Comparison of ENCODE assay signal across 14 cellular contexts in the genomic region with DNA sequence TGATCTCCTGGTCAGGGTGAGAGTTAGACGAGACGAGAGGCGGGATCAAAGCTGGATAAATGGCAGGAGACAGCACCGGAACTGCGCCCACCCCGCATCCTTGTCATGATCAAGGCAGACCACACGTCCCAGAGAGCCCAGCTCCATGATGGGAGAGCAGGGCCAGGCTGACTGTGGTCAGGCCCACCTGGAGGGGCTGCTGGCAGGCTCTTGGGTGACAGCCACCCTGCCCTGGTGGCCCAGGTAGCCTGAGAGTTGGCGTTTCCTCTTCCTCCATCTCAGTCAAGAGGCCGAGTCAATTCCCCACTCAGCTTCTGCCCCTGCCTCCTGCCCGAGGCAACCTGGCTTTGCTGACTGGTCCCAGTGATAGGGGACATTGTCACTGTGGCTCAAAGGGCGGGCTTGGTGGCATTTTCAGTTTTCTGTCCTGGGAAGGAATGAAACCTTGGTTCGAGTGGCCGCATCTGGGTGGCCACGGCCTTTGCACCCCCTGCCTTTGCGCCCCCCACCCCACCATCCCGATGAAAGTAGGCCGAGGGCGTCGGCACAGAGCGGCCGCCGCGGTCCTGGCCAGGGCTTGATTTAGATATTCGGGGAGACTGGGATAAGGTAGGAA.
A peak's percentile ranks its signal among the peaks of the same experiment; 100 is the strongest.
DNase-seq lines count a peak whose midpoint lies in the region; ATAC-seq and TF ChIP-seq lines count a peak whose summit lies in the region.
"Had no signal": no experiment of that assay in that cellular context is flagged by ENCODE, and none has a peak within 500 bp of the region (broad histone marks: within the 10 kb centered on the region; RNA-seq: fewer than 3 reads in every experiment).

No MANE protein-coding gene starts in this region.

- CTCF ChIA-PET in AG04450 (lab: Charles Lee), result interaction anchor here (1.0 to 3.1 kb wide), 2 partner anchors 83 to 95 kb away, joined by 3 to 29 read pairs; no protein-coding TSS in a partner anchor

- in situ Hi-C loops in brain microvascular endothelial cell (cut with HindIII; ENCODE audit: low pct_ligation_motif_present, low sequenced_read_pairs), result no loop called here

- no peak for ATAC-seq in left ventricle myocardium superior
- ATAC-seq in psoas muscle, result no peak
- ATAC-seq in activated naive CD8-positive, alpha-beta T cell treated with anti-CD3 and anti-CD28 coated beads, Interleukin-2, amount 50 U/mL, for 24 hours, result no peak
- ATAC-seq: natural killer cell had no signal

- H3K27me3 Mint-ChIP-seq in activated naive CD8-positive, alpha-beta T cell treated with anti-CD3 and anti-CD28 coated beads, Interleukin-2, amount 50 U/mL, for 24 hours, result no peaks in the 10 kb centered on the region

- TF ChIP-seq CTCF in AG04450 (IDR thresholded peaks at IDR 0.05; ENCODE audit: low read depth, low read length), result no peak
- no peak for TF ChIP-seq CTCF in brain microvascular endothelial cell (IDR thresholded peaks at IDR 0.05; ENCODE audit: low read depth, low read length, missing control alignments)
- no peak for TF ChIP-seq CTCF in psoas muscle (IDR thresholded peaks at IDR 0.05)

- no peaks in the 10 kb centered on the region for H3K4me1 Mint-ChIP-seq in activated naive CD8-positive, alpha-beta T cell treated with anti-CD3 and anti-CD28 coated beads, Interleukin-2, amount 50 U/mL, for 24 hours

- intact Hi-C loops in left ventricle myocardium superior (cut with micrococcal nuclease), result no loop called here
- intact Hi-C loops in psoas muscle (cut with DNase I), result loop anchor here (1.0 to 2.0 kb wide), 2 partner anchors 15 to 18 kb away; no protein-coding TSS in a partner anchor

- POLR2A ChIA-PET in AG04450 (lab: Yijun Ruan, JAX), result interaction anchor here (1.2 kb wide), 1 partner anchor 83 kb away, joined by 4 read pairs; no protein-coding TSS in a partner anchor

- 28 to 47% (median 29%) methylated on average over 24 of the region's 24 CpGs for WGBS in psoas muscle, 3 donors

- H3K9me3 ChIP-seq in AG04450 (ENCODE audit: control insufficient read depth, insufficient read depth, low read length), result peaks cover 5% of the 10 kb centered on the region; the same call in 1 of the 2 replicates
- no peaks in the 10 kb centered on the region for H3K9me3 ChIP-seq in psoas muscle

- H3K4me3 Mint-ChIP-seq in activated naive CD8-positive, alpha-beta T cell treated with anti-CD3 and anti-CD28 coated beads, Interleukin-2, amount 50 U/mL, for 24 hours, result no peak overlapping the region
- H3K4me3 Mint-ChIP-seq: natural killer cell had no signal

- H3K27ac ChIP-seq in AG04450 (ENCODE audit: low read depth, low read length) (peak overlapping the region; percentile 94), brain microvascular endothelial cell (peak overlapping the region; percentile 92), psoas muscle (peak overlapping the region; percentile 98)
- H3K27ac ChIP-seq: cardiac muscle cell, KMS-11 had no signal

- H3K27me3 ChIP-seq in AG04450 (ENCODE audit: control insufficient read depth, insufficient read depth, low read length), result no peaks in the 10 kb centered on the region
- no peaks in the 10 kb centered on the region for H3K27me3 ChIP-seq in brain microvascular endothelial cell (replicated peaks)
- H3K27me3 ChIP-seq in psoas muscle (ENCODE audit: insufficient read depth in 3 of 3, low read length in 2 of 3), result no peaks in the 10 kb centered on the region
- H3K27me3 ChIP-seq: cardiac muscle cell had no signal

- no peak for DNase-seq in AG04450 (ENCODE audit: low read depth, low spot score)
- DNase-seq in brain microvascular endothelial cell, result no peak
- DNase-seq in left ventricle myocardium superior, result peak; percentile 35
- DNase-seq in psoas muscle, result peak; percentile 22 to 54
- no peak for DNase-seq in HPDE6-E6E7 (ENCODE audit: extremely low spot score)
- DNase-seq in activated naive CD8-positive, alpha-beta T cell treated with anti-CD3 and anti-CD28 coated beads, Interleukin-2, amount 50 U/mL, for 24 hours, result no peak
- no peak for DNase-seq in AG20443 (ENCODE audit: low spot score)
- DNase-seq in A172 (ENCODE audit: low spot score), result no peak
- DNase-seq: AML-193, GDM1, natural killer cell, NCI-H2227 treated with DMSO at 0.1 percent for 48 hours had no signal

- H3K4me3 ChIP-seq in AG04450 (ENCODE audit: low read depth, low read length), result no peak overlapping the region
- H3K4me3 ChIP-seq in brain microvascular endothelial cell (ENCODE audit: low read depth, low read length), result no peak overlapping the region
- H3K4me3 ChIP-seq in psoas muscle, result peak overlapping the region; percentile 48
- H3K4me3 ChIP-seq: cardiac muscle cell had no signal

- no peaks in the 10 kb centered on the region for H3K36me3 Mint-ChIP-seq in activated naive CD8-positive, alpha-beta T cell treated with anti-CD3 and anti-CD28 coated beads, Interleukin-2, amount 50 U/mL, for 24 hours (ENCODE audit: low read depth)
- H3K36me3 Mint-ChIP-seq: natural killer cell had no signal

- peaks cover 50% of the 10 kb centered on the region for H3K36me3 ChIP-seq in brain microvascular endothelial cell (replicated peaks)
- H3K36me3 ChIP-seq in psoas muscle (ENCODE audit: insufficient read depth in 1 of 2, low read depth in 1 of 2), result peaks cover 0 to 16% of the 10 kb centered on the region in 2 donors
- H3K36me3 ChIP-seq: cardiac muscle cell had no signal

- H3K27ac Mint-ChIP-seq in activated naive CD8-positive, alpha-beta T cell treated with anti-CD3 and anti-CD28 coated beads, Interleukin-2, amount 50 U/mL, for 24 hours, result no peak overlapping the region
- H3K27ac Mint-ChIP-seq: natural killer cell had no signal

- H3K4me1 ChIP-seq in psoas muscle, result peaks cover 98% of the 10 kb centered on the region

- H3K9me3 Mint-ChIP-seq in activated naive CD8-positive, alpha-beta T cell treated with anti-CD3 and anti-CD28 coated beads, Interleukin-2, amount 50 U/mL, for 24 hours, result no peaks in the 10 kb centered on the region
- H3K9me3 Mint-ChIP-seq: natural killer cell had no signal

Comparison
In these comparisons a context has a peak if more than half of its experiments do, and no peak if none do; other contexts are left out.
1. DNase-seq: peak in left ventricle myocardium superior (single experiment) and psoas muscle (2 of 2); none in AG04450 (single experiment), brain microvascular endothelial cell (single experiment), HPDE6-E6E7 (single experiment), activated naive CD8-positive, alpha-beta T cell treated with anti-CD3 and anti-CD28 coated beads, Interleukin-2, amount 50 U/mL, for 24 hours (single experiment), AG20443 (single experiment) and A172 (single experiment).
2. Peak in every context shown above with its lines, with median percentiles within 50 percentile points of each other: H3K27ac ChIP-seq.